ENCODE assay signal across 8 cellular contexts in the genomic region with DNA sequence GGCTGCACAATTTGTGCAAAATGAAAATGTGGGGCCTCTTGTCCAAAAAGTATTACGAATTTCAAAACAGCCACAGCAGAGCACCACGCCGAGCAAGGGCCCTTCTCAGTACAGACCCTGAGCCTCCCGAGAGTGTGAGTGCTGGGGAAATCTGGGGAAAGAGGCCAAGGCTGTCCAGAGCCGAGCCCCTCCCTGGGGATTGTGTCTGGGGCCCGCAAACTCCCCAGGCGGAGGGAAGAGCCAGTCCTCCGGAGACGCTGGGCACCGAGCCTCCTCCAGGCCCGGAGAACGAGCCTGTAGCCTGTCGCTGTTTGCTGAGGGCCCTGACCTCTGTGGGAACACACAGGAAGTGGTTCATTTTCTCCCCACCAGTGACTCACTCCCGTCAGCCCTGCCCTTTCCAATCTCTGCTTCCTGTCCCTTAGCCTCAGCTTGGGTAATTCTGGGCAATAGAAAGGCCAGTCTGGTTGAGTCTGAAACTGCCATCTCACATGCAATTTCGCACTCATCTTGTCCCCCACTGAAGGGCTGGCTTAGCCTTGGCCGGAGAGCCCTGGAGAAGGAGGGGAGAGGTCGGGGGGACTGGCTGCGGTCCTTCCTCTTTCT. TPM values are rescaled to one million over a fixed set of nuclear protein-coding genes. Genes with fewer than 3 reads are reported as not detected.
DNase-seq lines count a peak whose midpoint lies in the region; ATAC-seq, FAIRE-seq and TF ChIP-seq lines count a peak whose summit lies in the region.

No MANE protein-coding gene starts in this region.

- TF ChIP-seq CTCF in kidney (IDR thresholded peaks at IDR 0.05; ENCODE audit: borderline replicate concordance, extremely low read depth, insufficient read depth), result no peak

- H3K36me3 ChIP-seq in kidney (ENCODE audit: control insufficient read depth in 1 of 2, insufficient read depth in 2 of 2, low read length in 2 of 2), result no peaks in the 10 kb centered on the region

- peak; percentile 80 for DNase-seq in Caki2 (ENCODE audit: low read depth)
- peak; percentile 87 for DNase-seq in HK-2 (ENCODE audit: unreplicated experiment)
- peak; percentile 47 for DNase-seq in T-helper 22 cell (ENCODE audit: low read depth)
- peak; percentile 92 for DNase-seq in astrocyte of the hippocampus (ENCODE audit: low read depth, low spot score)
- peak; percentile 96 for DNase-seq in kidney
- DNase-seq in stimulated activated CD4-positive, alpha-beta T cell treated with anti-CD3 and anti-CD28 coated beads, Interleukin-1b, Interleukin-23, amount 100 ng/mL, for 24 hours (ENCODE audit: low read depth in 4 of 4, low spot score in 1 of 4), result peak; percentile 29 to 65 (median 38)
- DNase-seq in DMS 273 treated with DMSO at 0.1 percent for 48 hours (lab: John Stamatoyannopoulos, UW), result no peak

- peak overlapping the region; percentile 88 to 89 for H3K27ac ChIP-seq in kidney (ENCODE audit: low read depth in 2 of 2, low read length in 2 of 2)

- no peak for FAIRE-seq in kidney (lab: Jason Lieb, UNC)

- peaks cover 0 to 12% of the 10 kb centered on the region in 2 donors for H3K4me1 ChIP-seq in kidney (ENCODE audit: control insufficient read depth in 1 of 2, insufficient read depth in 1 of 2, low read depth in 1 of 2, low read length in 2 of 2)

- H3K9me3 ChIP-seq in kidney (ENCODE audit: control insufficient read depth in 1 of 2, low read length in 2 of 2), result no peaks in the 10 kb centered on the region

- in situ Hi-C loops in Caki2 (cut with HindIII; ENCODE audit: low pct_unique_long_range_greater_than_20kb, low sequenced_read_pairs), result no loop called here

- peak overlapping the region; percentile 12 for H3K9ac ChIP-seq in kidney (ENCODE audit: low read length in 2 of 2)

- intact Hi-C loops in kidney (cut with DNase I), result no loop called here

- peak overlapping the region in 1 of 2 donors; percentile 17 for H3K4me3 ChIP-seq in kidney (ENCODE audit: low read length in 2 of 2)

- peak; percentile 93 for ATAC-seq in GM19468 (IDR thresholded peaks at IDR 0.05; ENCODE audit: extremely low read depth, unreplicated experiment)

RNA-seq across cellular contexts. Expression of gene GNA12, which starts 19.5 kb away (rescaled TPM):
- total RNA-seq in Caki2 (2014; rRNA removed; shearing (Covaris generic); ENCODE audit: low replicate concordance), result 38.1 and 62.7 TPM in 2 replicates
- total RNA-seq in kidney, result 41.1 TPM
- polyA plus RNA-seq in kidney (ENCODE audit: insufficient read depth, low read depth, low replicate concordance), result 16.5 TPM
